ENCODE assay signal across 16 cellular contexts in the genomic region with DNA sequence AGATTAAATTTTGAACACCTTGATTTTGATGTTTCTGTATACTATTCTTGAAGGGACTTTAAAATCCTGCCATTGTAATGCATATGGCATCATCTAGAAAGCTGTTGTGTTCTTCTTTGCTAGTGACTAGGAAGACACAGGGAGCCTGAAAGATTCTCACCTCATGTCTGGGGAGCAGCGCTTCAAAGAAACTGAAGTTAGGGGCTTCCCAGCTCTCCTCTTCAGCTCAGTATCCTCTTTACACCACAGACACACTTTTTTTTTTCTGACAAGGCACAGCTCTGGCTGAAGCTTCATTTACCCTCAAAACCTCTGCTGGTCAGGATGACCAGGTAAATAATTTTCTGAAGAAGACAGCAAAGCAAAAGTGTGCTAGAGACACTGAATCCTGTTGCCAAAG.
A peak's percentile ranks its signal among the peaks of the same experiment; 100 is the strongest.
DNase-seq lines count a peak whose midpoint lies in the region; ATAC-seq, FAIRE-seq and TF ChIP-seq lines count a peak whose summit lies in the region.
"Had no signal": no experiment of that assay in that cellular context is flagged by ENCODE, and none has a peak within 500 bp of the region (broad histone marks: within the 10 kb centered on the region; RNA-seq: fewer than 3 reads in every experiment).

No MANE protein-coding gene starts in this region.

- no peak overlapping the region for H4K8ac ChIP-seq in H1 (ENCODE audit: extremely low read depth, insufficient read depth, low read length)

- CTCF ChIA-PET in H1 (lab: Charles Lee; ENCODE audit: partially characterized antibody) = no interaction called here
- CTCF ChIA-PET in PC-9 (lab: Charles Lee) = no interaction called here

- TF ChIP-seq RAD21 in H1 (IDR thresholded peaks at IDR 0.05 in 1 of 2, conservative IDR thresholded peaks at IDR 0.05 in 1 of 2; ENCODE audit: low read depth in 2 of 2, low read length in 2 of 2) = no peak

- ATAC-seq in GM18519 (IDR thresholded peaks at IDR 0.05; ENCODE audit: low FRiP score, unreplicated experiment) = no peak
- ATAC-seq: HepG2 had no signal

- peak overlapping the region in 7 of 11 experiments; percentile 7 to 77 (median 65); a peak in 10 of 22 replicates for H3K4me2 ChIP-seq in BLaER1 treated with 17β-estradiol and CSF1 and Interleukin-3, amounts not matched to agents 10 nM and 100 nM
- H3K4me2 ChIP-seq in H1 (ENCODE audit: insufficient read depth in 1 of 2, low read depth in 2 of 2, low read length in 2 of 2) (no peak overlapping the region), PC-9 (no peak overlapping the region)
- H3K4me2 ChIP-seq: KMS-11 had no signal

- H3K18ac ChIP-seq in H1 (ENCODE audit: extremely low read depth, low read length) = no peak overlapping the region

- DNase-seq in H7 (peak; percentile 24), H1 (ENCODE audit: low read depth in 1 of 2, low spot score in 2 of 2) (no peak), PC-9 (no peak), OCI-M1 (lab: John Stamatoyannopoulos, UW) (no peak)
- DNase-seq: 8988T; C1 segment of cervical spinal cord; Calu3; CD4-positive, alpha-beta T cell; DMS 273 treated with DMSO at 0.1 percent for 48 hours had no signal

- H3K79me2 ChIP-seq in H1 (ENCODE audit: control insufficient read depth in 1 of 2, insufficient read depth in 2 of 2, low read length in 2 of 2) (no peaks in the 10 kb centered on the region), PC-9 (ENCODE audit: low read depth) (no peaks in the 10 kb centered on the region)

- H3K9ac ChIP-seq in BLaER1 treated with 17β-estradiol and CSF1 and Interleukin-3, amounts not matched to agents 10 nM and 100 nM = peak overlapping the region in 1 of 11 experiments; percentile 26; a peak in 3 of 22 replicates
- no peak overlapping the region for H3K9ac ChIP-seq in H1 (replicated peaks in 1 of 4; ENCODE audit: extremely low read depth in 1 of 4, low read depth in 3 of 4, low read length in 3 of 4)
- H3K9ac ChIP-seq: KMS-11 had no signal

- H2BK15ac ChIP-seq in H1 (ENCODE audit: low read length) = no peak overlapping the region

- TF ChIP-seq CTCF in H1 (IDR thresholded peaks at IDR 0.05; ENCODE audit: control extremely low read depth in 1 of 3, insufficient read depth in 1 of 3, low read depth in 1 of 3, low read length in 3 of 3) (no peak), neutrophil (IDR thresholded peaks at IDR 0.05) (no peak), PC-9 (conservative IDR thresholded peaks at IDR 0.05) (no peak)

- H2BK5ac ChIP-seq in H1 (ENCODE audit: low read depth, low read length) = no peak overlapping the region

- peak overlapping the region; percentile 84 to 95 (median 90); a peak in 20 of 22 replicates for H3K27ac ChIP-seq in BLaER1 treated with 17β-estradiol and CSF1 and Interleukin-3, amounts not matched to agents 10 nM and 100 nM
- no peak overlapping the region for H3K27ac ChIP-seq in H1 (ENCODE audit: low read depth, low read length)
- H3K27ac ChIP-seq in neutrophil = peak overlapping the region; percentile 88
- no peak overlapping the region for H3K27ac ChIP-seq in PC-9
- H3K27ac ChIP-seq: KMS-11 had no signal

- H3K27me3 ChIP-seq in BLaER1 treated with 17β-estradiol and CSF1 and Interleukin-3, amounts not matched to agents 10 nM and 100 nM = no peaks in the 10 kb centered on the region
- no peaks in the 10 kb centered on the region for H3K27me3 ChIP-seq in H7 (ENCODE audit: control insufficient read depth, insufficient read depth, low read length)
- no peaks in the 10 kb centered on the region; a peak in 1 of 7 replicates for H3K27me3 ChIP-seq in H1 (replicated peaks in 1 of 4; ENCODE audit: control insufficient read depth in 3 of 4, extremely low read depth in 1 of 4, insufficient read depth in 3 of 4, low read length in 3 of 4)
- no peaks in the 10 kb centered on the region for H3K27me3 ChIP-seq in neutrophil
- H3K27me3 ChIP-seq in PC-9 (ENCODE audit: insufficient read depth, low read depth) = no peaks in the 10 kb centered on the region

- H3K9me3 ChIP-seq in BLaER1 treated with 17β-estradiol and CSF1 and Interleukin-3, amounts not matched to agents 10 nM and 100 nM (replicated peaks in 1 of 11) = peaks cover 0 to 33% (median 12%) of the 10 kb centered on the region in 11 experiments; a peak in 12 of 22 replicates
- H3K9me3 ChIP-seq in H1 (ENCODE audit: insufficient read depth in 2 of 2, low read depth in 1 of 2, low read length in 1 of 2) (no peaks in the 10 kb centered on the region), neutrophil (no peaks in the 10 kb centered on the region), PC-9 (ENCODE audit: insufficient read depth, low read depth) (no peaks in the 10 kb centered on the region)

- BruUV-seq in PC-9 (replicated peaks; lab: Mats Ljungman, UMichigan) = no TSS peak

- no peak for TF ChIP-seq POLR2A in H1 (IDR thresholded peaks at IDR 0.05; ENCODE audit: control extremely low read depth in 1 of 2, low read depth in 2 of 2, low read length in 2 of 2)

- H3K56ac ChIP-seq in H1 (replicated peaks; ENCODE audit: insufficient read length, low read depth, low read length) = no peak overlapping the region

- H2AFZ ChIP-seq in H1 (ENCODE audit: low read length) (no peak overlapping the region), PC-9 (no peak overlapping the region)

- H3F3A ChIP-seq in PC-9 (ENCODE audit: insufficient read depth, low read depth) = no peaks in the 10 kb centered on the region; the same call in 1 of the 2 replicates

- 71% methylated on average over 1 of the region's 1 CpG; no CpG with 5 or more reads in 1 of the 2 experiments for WGBS in H1 (ENCODE audit: extremely low coverage in 1 of 2, insufficient coverage in 1 of 2, insufficient read length in 1 of 2, insufficient replicate concordance in 2 of 2, low coverage in 1 of 2, low lambda C conversion rate in 2 of 2, missing lambda C conversion rate in 1 of 2), 2 experiments

- H3K14ac ChIP-seq in H1 (ENCODE audit: insufficient read length) = no peak overlapping the region

- H3K23ac ChIP-seq in H1 (ENCODE audit: insufficient read length) = no peak overlapping the region

- H4K91ac ChIP-seq in H1 (replicated peaks; ENCODE audit: insufficient read length, low read length) = no peak overlapping the region

- peaks cover 19 to 64% (median 36%) of the 10 kb centered on the region in 10 experiments for H3K4me1 ChIP-seq in BLaER1 treated with 17β-estradiol and CSF1 and Interleukin-3, amounts not matched to agents 10 nM and 100 nM
- H3K4me1 ChIP-seq in H1 (replicated peaks in 1 of 4; ENCODE audit: control insufficient read depth in 3 of 4, insufficient read depth in 4 of 4, low read length in 3 of 4) (peaks cover 0 to 6% (median 3%) of the 10 kb centered on the region in 4 experiments; a peak in 2 of 7 replicates), neutrophil (ENCODE audit: control insufficient read depth in 1 of 2, insufficient read depth in 1 of 2, low read depth in 1 of 2, low read length in 1 of 2) (peaks cover 40 to 45% of the 10 kb centered on the region in 2 experiments), PC-9 (replicated peaks; ENCODE audit: insufficient read depth) (no peaks in the 10 kb centered on the region)

- H4K5ac ChIP-seq in H1 (ENCODE audit: insufficient read length, low read depth, low read length) = no peak overlapping the region

- H3K4me3 ChIP-seq in BLaER1 treated with 17β-estradiol and CSF1 and Interleukin-3, amounts not matched to agents 10 nM and 100 nM = no peak overlapping the region
- H3K4me3 ChIP-seq in H7 (ENCODE audit: insufficient read depth, low read depth, low read length) (no peak overlapping the region), H1 (ENCODE audit: extremely low read depth in 1 of 4, insufficient read depth in 2 of 4, low read depth in 3 of 4, low read length in 4 of 4) (no peak overlapping the region), neutrophil (ENCODE audit: low read depth in 1 of 2, low read length in 1 of 2) (no peak overlapping the region), PC-9 (no peak overlapping the region)

- H4K20me1 ChIP-seq in BLaER1 treated with 17β-estradiol and CSF1 and Interleukin-3, amounts not matched to agents 10 nM and 100 nM = no peaks in the 10 kb centered on the region
- H4K20me1 ChIP-seq in H1 (replicated peaks in 1 of 2; ENCODE audit: control insufficient read depth in 1 of 2, insufficient read depth in 2 of 2, low read length in 2 of 2) (no peaks in the 10 kb centered on the region), PC-9 (ENCODE audit: insufficient read depth) (no peaks in the 10 kb centered on the region)

- no peak overlapping the region for H2BK20ac ChIP-seq in H1 (ENCODE audit: low read length)

- no peaks in the 10 kb centered on the region for H3K9me2 ChIP-seq in PC-9 (ENCODE audit: insufficient read depth)

- H3K4ac ChIP-seq in H1 (replicated peaks; ENCODE audit: insufficient read length, low read depth, low read length) = no peak overlapping the region

- H2BK120ac ChIP-seq in H1 (replicated peaks; ENCODE audit: low read depth, low read length) = no peak overlapping the region

- no peaks in the 10 kb centered on the region for H3K36me3 ChIP-seq in BLaER1 treated with 17β-estradiol and CSF1 and Interleukin-3, amounts not matched to agents 10 nM and 100 nM
- H3K36me3 ChIP-seq in H7 (replicated peaks; ENCODE audit: control insufficient read depth, insufficient read depth, low read length) = no peaks in the 10 kb centered on the region
- H3K36me3 ChIP-seq in H1 (ENCODE audit: control insufficient read depth in 2 of 4, insufficient read depth in 4 of 4, low read length in 3 of 4) = no peaks in the 10 kb centered on the region
- H3K36me3 ChIP-seq in neutrophil = no peaks in the 10 kb centered on the region
- H3K36me3 ChIP-seq in PC-9 (ENCODE audit: low read depth) = 0 out of 2 replicates have a peak, but pooled peaks cover 5% of the 10 kb centered on the region

- H3K23me2 ChIP-seq in H1 (ENCODE audit: low read depth, low read length) = peaks cover 2% of the 10 kb centered on the region; the same call in 1 of the 2 replicates

- no peak overlapping the region for H2BK12ac ChIP-seq in H1 (ENCODE audit: low read depth, low read length)

- intact Hi-C loops in PC-9 (cut with micrococcal nuclease; ENCODE audit: unreplicated experiment) = no loop called here

- H3K79me1 ChIP-seq in H1 (ENCODE audit: low read depth, low read length) = no peaks in the 10 kb centered on the region

- no peak overlapping the region for H2AK5ac ChIP-seq in H1 (ENCODE audit: low read depth, low read length)

- TF ChIP-seq EP300 in H1 (IDR thresholded peaks at IDR 0.05; ENCODE audit: borderline replicate concordance in 1 of 2, low read depth in 2 of 2, low read length in 2 of 2) = no peak

- POLR2A ChIA-PET in H1 (lab: Charles Lee; ENCODE audit: partially characterized antibody) = interaction anchor here (0.9 kb wide), 1 partner anchor 13 kb away, joined by 3 read pairs; no protein-coding TSS in a partner anchor
- POLR2A ChIA-PET in PC-9 (lab: Charles Lee; ENCODE audit: unreplicated experiment) = no interaction called here

- no peak for FAIRE-seq in H1 (lab: Jason Lieb, UNC)
- FAIRE-seq: GM12891, GM19239, HepG2 had no signal

TF ChIP-seq in H1, 55 proteins besides CTCF, POLR2A, EP300 and RAD21 (continues in another document):
- TF ChIP-seq BCL11A (IDR thresholded peaks at IDR 0.05; ENCODE audit: low read depth in 2 of 2, low read length in 2 of 2) = no peak
- no peak for TF ChIP-seq YY1 (IDR thresholded peaks at IDR 0.05; ENCODE audit: low read depth, low read length)
- TF ChIP-seq SIN3A (conservative IDR thresholded peaks at IDR 0.05 in 1 of 2, IDR thresholded peaks at IDR 0.05 in 1 of 2; ENCODE audit: low read depth in 1 of 2, low read length in 2 of 2) = no peak
- no peak for TF ChIP-seq KDM1A (IDR thresholded peaks at IDR 0.05; ENCODE audit: borderline replicate concordance, low read length)

Comparison
In these comparisons a context has a peak if more than half of its experiments do, and no peak if none do; other contexts are left out.
1. H3K27ac ChIP-seq: peak in BLaER1 treated with 17β-estradiol and CSF1 and Interleukin-3, amounts not matched to agents 10 nM and 100 nM (11 of 11) and neutrophil (single experiment); none in H1 (single experiment) and PC-9 (single experiment).
2. H3K4me2 ChIP-seq: peak in BLaER1 treated with 17β-estradiol and CSF1 and Interleukin-3, amounts not matched to agents 10 nM and 100 nM (7 of 11); none in H1 (0 of 2) and PC-9 (single experiment).